In genomic region chr5:167869125-167869524, GRCh38 we compare ENCODE assay signal across 10 cellular contexts.
"Had no signal": no experiment of that assay in that cellular context is flagged by ENCODE, and none has a peak within 500 bp of the region (broad histone marks: within the 10 kb centered on the region; RNA-seq: fewer than 3 reads in every experiment).

No MANE protein-coding gene starts in this region.

- H3K36me3 ChIP-seq: HAP-1 had no signal

- H3K4me2 ChIP-seq: GM23338 had no signal

- FAIRE-seq: H1, H54 had no signal

- H3K9me3 ChIP-seq: HAP-1 had no signal

- ATAC-seq: GM23338, HCT116 had no signal

- DNase-seq: GOT3, H7, H9, HCEC 1CT, HFFc6 had no signal

- H3K4me1 ChIP-seq: HAP-1 had no signal

- H2AFZ ChIP-seq: GM23338 had no signal

- H3K4me3 ChIP-seq: GM23338, HAP-1 had no signal
